Comparison of ENCODE assay signal across 8 cellular contexts in genomic region chr10:16436367-16436757, GRCh38. TPM values are rescaled to one million over a fixed set of nuclear protein-coding genes. Genes with fewer than 3 reads are reported as not detected.
DNase-seq lines count a peak whose midpoint lies in the region; ATAC-seq, FAIRE-seq and TF ChIP-seq lines count a peak whose summit lies in the region.

No MANE protein-coding gene starts in this region.

- H3K27me3 ChIP-seq in AG04450 (ENCODE audit: control insufficient read depth, insufficient read depth, low read length): peaks cover 6% of the 10 kb centered on the region
- H3K27me3 ChIP-seq in gastroesophageal sphincter: no peaks in the 10 kb centered on the region
- no peaks in the 10 kb centered on the region for H3K27me3 ChIP-seq in rectal smooth muscle tissue (ENCODE audit: control insufficient read depth, insufficient read depth, low read length)

- peaks cover 0 to 43% (median 6%) of the 10 kb centered on the region in 3 donors for H3K4me1 ChIP-seq in gastroesophageal sphincter
- H3K4me1 ChIP-seq in rectal smooth muscle tissue (ENCODE audit: control insufficient read depth, insufficient read depth, low read length): peaks cover 3% of the 10 kb centered on the region

- no peak for TF ChIP-seq EP300 in gastroesophageal sphincter (IDR thresholded peaks at IDR 0.05)

- TF ChIP-seq POLR2A in gastroesophageal sphincter (IDR thresholded peaks at IDR 0.05): no peak

- H3K9me3 ChIP-seq in AG04450 (ENCODE audit: control insufficient read depth, insufficient read depth, low read length) (peaks cover 7% of the 10 kb centered on the region; the same call in 1 of the 2 replicates), gastroesophageal sphincter (no peaks in the 10 kb centered on the region)

- no peak for TF ChIP-seq CTCF in AG04450 (IDR thresholded peaks at IDR 0.05; ENCODE audit: low read depth, low read length)
- TF ChIP-seq CTCF in gastroesophageal sphincter (IDR thresholded peaks at IDR 0.05): no peak

- CTCF ChIA-PET in AG04450 (lab: Charles Lee): interaction anchor here (1.0 to 1.4 kb wide), 2 partner anchors 340 to 534 kb away, joined by 3 read pairs; no protein-coding TSS in a partner anchor

- peak overlapping the region; percentile 67 for H3K4me3 ChIP-seq in AG04450 (ENCODE audit: low read depth, low read length)
- peak overlapping the region; percentile 68 for H3K4me3 ChIP-seq in gastroesophageal sphincter
- peak overlapping the region; percentile 84 for H3K4me3 ChIP-seq in rectal smooth muscle tissue (ENCODE audit: low read length)

- H3K27ac ChIP-seq in AG04450 (ENCODE audit: low read depth, low read length): no peak overlapping the region
- peak overlapping the region in 3 of 4 donors; percentile 80 to 86 (median 85) for H3K27ac ChIP-seq in gastroesophageal sphincter
- H3K27ac ChIP-seq in rectal smooth muscle tissue (ENCODE audit: low read depth, low read length): no peak overlapping the region

- no peak for FAIRE-seq in GM19239 (lab: Jason Lieb, UNC)

- peak; percentile 4 for ATAC-seq in GM19035 (IDR thresholded peaks at IDR 0.05; ENCODE audit: unreplicated experiment)
- peak; percentile 12 for ATAC-seq in HG03159 (IDR thresholded peaks at IDR 0.05; ENCODE audit: unreplicated experiment)
- ATAC-seq in gastroesophageal sphincter: peak; percentile 10

- DNase-seq in AG04450 (ENCODE audit: low read depth, low spot score) (no peak), GM19239 (ENCODE audit: insufficient read length, low spot score) (no peak), cerebellum (ENCODE audit: low spot score) (no peak)
- DNase-seq in activated CD4-positive, alpha-beta T cell treated with anti-CD3 and anti-CD28 coated beads for 1 hour: peak; percentile 10

- 0% methylated on average over 1 to 8 of the region's 9 CpGs for WGBS in gastroesophageal sphincter (ENCODE audit: low coverage in 1 of 2), 2 donors

- H3K9ac ChIP-seq in rectal smooth muscle tissue (ENCODE audit: low read length): no peak overlapping the region

- H3K36me3 ChIP-seq in gastroesophageal sphincter: peaks cover 0 to 7% of the 10 kb centered on the region in 2 donors
- no peaks in the 10 kb centered on the region for H3K36me3 ChIP-seq in rectal smooth muscle tissue (ENCODE audit: control insufficient read depth, insufficient read depth, low read length)

- POLR2A ChIA-PET in AG04450 (lab: Yijun Ruan, JAX): no interaction called here

RNA-seq across cellular contexts. Expression of gene PTER, which starts 0.4 kb away (rescaled TPM):
- polyA plus RNA-seq in AG04450 (2011; rRNA removed): 6.3 and 8.3 TPM in 2 replicates
- 6.7 and 8.0 TPM in 2 replicates for polyA minus RNA-seq in AG04450 (2011; rRNA and poly(A)+ RNA removed)
- 10 to 100 TPM in 2 of 4 donors, 1 to 10 TPM in 2; 4.4 to 12.1 (median 9.4) TPM for total RNA-seq in gastroesophageal sphincter
- total RNA-seq in cerebellum: 0.45 TPM

Comparison
In these comparisons a context has a peak if more than half of its experiments do, and no peak if none do; other contexts are left out.
1. H3K27ac ChIP-seq: peak in gastroesophageal sphincter (3 of 4); none in AG04450 (single experiment) and rectal smooth muscle tissue (single experiment).
2. Peak in every context shown above with its lines, with median percentiles within 50 percentile points of each other: H3K4me3 ChIP-seq and ATAC-seq.